ENCODE assay signal across 8 cellular contexts in genomic region chr15:101501703-101502373, GRCh38. TPM values are rescaled to one million over a fixed set of nuclear protein-coding genes. Genes with fewer than 3 reads are reported as not detected.
DNase-seq lines count a peak whose midpoint lies in the region; ATAC-seq, FAIRE-seq and TF ChIP-seq lines count a peak whose summit lies in the region.

No MANE protein-coding gene starts in this region.

- H3K4me1 ChIP-seq in DOHH2 (ENCODE audit: control insufficient read depth, low read length) (no peaks in the 10 kb centered on the region), OCI-LY1 (ENCODE audit: insufficient read depth, low read length, severe bottlenecking) (no peaks in the 10 kb centered on the region), right cardiac atrium (ENCODE audit: control insufficient read depth, insufficient read depth, low read length) (no peaks in the 10 kb centered on the region)

- intact Hi-C loops in right cardiac atrium (cut with DNase I): loop anchor here in 2 of 4 donors (5.0 to 10.0 kb wide), 2 partner anchors 197 to 200 kb away; no protein-coding TSS in a partner anchor

- no peaks in the 10 kb centered on the region for H3K36me3 ChIP-seq in DOHH2 (ENCODE audit: control insufficient read depth, low read length)
- no peaks in the 10 kb centered on the region for H3K36me3 ChIP-seq in OCI-LY1 (ENCODE audit: insufficient read depth, low read length)

- TF ChIP-seq POLR2A in H54 (IDR thresholded peaks at IDR 0.05; ENCODE audit: low read depth, low read length): no peak

- FAIRE-seq in H54 (lab: Jason Lieb, UNC): no peak

- no peak overlapping the region for H3K9ac ChIP-seq in OCI-LY1 (ENCODE audit: low read length)

- WGBS in right cardiac atrium: 23% methylated on average over 23 of the region's 23 CpGs

- no peak overlapping the region for H2AFZ ChIP-seq in OCI-LY1 (ENCODE audit: low read length)

- H3F3A ChIP-seq in DOHH2 (ENCODE audit: control insufficient read depth, insufficient read depth) (no peaks in the 10 kb centered on the region), OCI-LY1 (ENCODE audit: insufficient read depth, low read length) (no peaks in the 10 kb centered on the region)

- H3K27ac ChIP-seq in DOHH2 (ENCODE audit: low read depth, low read length) (no peak overlapping the region), OCI-LY1 (ENCODE audit: low read depth, low read length, poor library complexity, severe bottlenecking) (no peak overlapping the region), right cardiac atrium (ENCODE audit: low read length) (no peak overlapping the region)

- H3K27me3 ChIP-seq in DOHH2 (ENCODE audit: control insufficient read depth, low read length): no peaks in the 10 kb centered on the region
- H3K27me3 ChIP-seq in OCI-LY1 (ENCODE audit: insufficient read depth, low read length): peaks cover 8% of the 10 kb centered on the region; the same call in 1 of the 2 replicates
- H3K27me3 ChIP-seq in right cardiac atrium (ENCODE audit: control insufficient read depth, insufficient read depth): no peaks in the 10 kb centered on the region

- H4K20me1 ChIP-seq in DOHH2 (ENCODE audit: control insufficient read depth, insufficient read depth, low read depth, low read length): no peaks in the 10 kb centered on the region
- H4K20me1 ChIP-seq in OCI-LY1 (ENCODE audit: insufficient read depth, low read length): no peaks in the 10 kb centered on the region

- H3K4me2 ChIP-seq in DOHH2 (ENCODE audit: low read length): peak overlapping the region; percentile 27; the same call in 1 of the 2 replicates
- no peak overlapping the region for H3K4me2 ChIP-seq in OCI-LY1 (ENCODE audit: low read length)

- H3K9me2 ChIP-seq in DOHH2 (replicated peaks; ENCODE audit: control insufficient read depth, low read length) (no peaks in the 10 kb centered on the region), OCI-LY1 (ENCODE audit: low read depth, low read length) (no peaks in the 10 kb centered on the region)

- H3K9me3 ChIP-seq in DOHH2 (ENCODE audit: control insufficient read depth, insufficient read depth, low read length): no peaks in the 10 kb centered on the region
- no peaks in the 10 kb centered on the region for H3K9me3 ChIP-seq in OCI-LY1 (ENCODE audit: low read length)
- no peaks in the 10 kb centered on the region for H3K9me3 ChIP-seq in right cardiac atrium (ENCODE audit: control insufficient read depth, low read length)

- DNase-seq in H54 (ENCODE audit: insufficient read length, low spot score): peak; percentile 40
- DNase-seq in activated gamma-delta T cell treated with anti-CD3 and anti-CD28 coated beads, Interleukin-2, amount 50 U/mL, for 16 hours (ENCODE audit: low read depth): peak; percentile 19
- peak in 2 of 3 donors; percentile 73 to 75 for DNase-seq in right cardiac atrium
- DNase-seq in stimulated activated CD4-positive, alpha-beta T cell treated with anti-CD3 and anti-CD28 coated beads, Interleukin-1b, Interleukin-23, amount 100 ng/mL, for 48 hours: peak; percentile 39
- no peak for DNase-seq in occipital lobe (lab: John Stamatoyannopoulos, UW)

- no peaks in the 10 kb centered on the region for H3K79me2 ChIP-seq in DOHH2 (ENCODE audit: control insufficient read depth, low read length)
- H3K79me2 ChIP-seq in OCI-LY1 (ENCODE audit: insufficient read depth, low read length): no peaks in the 10 kb centered on the region

- TF ChIP-seq CTCF in DOHH2 (IDR thresholded peaks at IDR 0.05; ENCODE audit: low read depth, low read length, poor library complexity, severe bottlenecking) (peak; percentile 64), OCI-LY1 (IDR thresholded peaks at IDR 0.05; ENCODE audit: low read length) (peak; percentile 55)

- ATAC-seq in right cardiac atrium (peak; percentile 66 to 72), HG02840 (IDR thresholded peaks at IDR 0.05; ENCODE audit: low FRiP score, unreplicated experiment) (no peak)

- H3K4me3 ChIP-seq in DOHH2 (ENCODE audit: low read length) (no peak overlapping the region), OCI-LY1 (ENCODE audit: low read depth, low read length, poor library complexity, severe bottlenecking) (no peak overlapping the region), right cardiac atrium (ENCODE audit: low read length) (no peak overlapping the region)

RNA-seq across cellular contexts. Expression of gene PCSK6, which starts 12.3 kb away (rescaled TPM):
- total RNA-seq in right cardiac atrium (10 to 100 TPM; 13.4 to 21.4 (median 17.1) TPM), occipital lobe (15.4 TPM)
- 7.7 TPM for polyA plus RNA-seq in right cardiac atrium
